In the genomic region with DNA sequence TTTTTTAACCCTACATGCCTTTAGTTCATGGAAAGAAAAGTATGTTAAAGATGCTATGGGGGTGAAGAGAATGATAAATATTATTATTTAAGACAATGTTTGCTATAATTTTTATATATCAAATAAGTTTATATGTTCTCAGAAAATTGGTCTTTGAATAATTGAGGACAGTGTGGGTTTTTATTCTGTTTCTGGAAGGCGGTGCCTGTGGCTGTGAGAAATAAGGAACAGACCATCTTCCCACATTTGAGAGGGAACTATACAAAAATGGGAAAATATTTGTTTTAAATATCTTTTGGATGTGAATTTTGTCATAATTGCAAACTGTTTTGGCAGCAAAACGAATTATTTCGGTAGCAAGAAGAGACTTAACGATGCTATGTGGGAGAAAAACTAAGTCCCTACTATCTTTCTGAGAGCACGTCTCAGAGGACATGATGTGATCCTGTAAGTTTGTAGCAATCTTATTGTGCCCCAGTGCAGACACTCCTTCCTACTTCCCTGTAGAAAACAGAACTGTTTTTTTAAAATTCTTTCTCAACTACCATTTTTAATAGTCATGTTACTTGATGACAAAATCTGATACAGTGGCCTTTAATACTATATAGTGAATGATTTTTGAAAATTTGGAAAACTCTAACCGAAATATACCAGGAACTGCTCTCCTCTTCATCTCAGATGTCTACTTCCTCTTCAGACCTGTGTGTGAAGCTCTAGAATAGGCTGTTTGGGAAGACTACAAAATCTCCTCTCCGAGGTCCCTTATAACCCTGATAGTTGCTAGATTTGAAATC, we compare ENCODE assay signal across 12 cellular contexts. TPM values are rescaled to one million over a fixed set of nuclear protein-coding genes. Genes with fewer than 3 reads are reported as not detected.
DNase-seq lines count a peak whose midpoint lies in the region; ATAC-seq and TF ChIP-seq lines count a peak whose summit lies in the region.
"Had no signal": no experiment of that assay in that cellular context is flagged by ENCODE, and none has a peak within 500 bp of the region (broad histone marks: within the 10 kb centered on the region; RNA-seq: fewer than 3 reads in every experiment).

No MANE protein-coding gene starts in this region.

- TF ChIP-seq RAD21 in SK-N-SH (IDR thresholded peaks at IDR 0.05; ENCODE audit: low read length): no peak
- TF ChIP-seq RAD21 in IMR-90 (IDR thresholded peaks at IDR 0.05; ENCODE audit: low read length): no peak

- no peak overlapping the region for H2BK20ac ChIP-seq in IMR-90 (ENCODE audit: low read depth, low read length)

- no peak overlapping the region for H2AK5ac ChIP-seq in IMR-90 (ENCODE audit: low read depth, low read length)

- H3K18ac ChIP-seq in IMR-90 (ENCODE audit: low read depth, low read length): peak overlapping the region; percentile 23; the same call in 1 of the 2 replicates

- H3K9me1 ChIP-seq in IMR-90 (ENCODE audit: insufficient read depth, low read length): peaks cover 3% of the 10 kb centered on the region

- H3K14ac ChIP-seq in IMR-90 (replicated peaks; ENCODE audit: low read depth, low read length): no peak overlapping the region

- H4K20me1 ChIP-seq in SK-N-SH (ENCODE audit: insufficient read depth) (no peaks in the 10 kb centered on the region), IMR-90 (ENCODE audit: insufficient read depth, low read length) (no peaks in the 10 kb centered on the region)

- POLR2A ChIA-PET in SK-N-SH (lab: Yijun Ruan, JAX): no interaction called here
- POLR2A ChIA-PET in IMR-90 (lab: Charles Lee; ENCODE audit: unreplicated experiment): no interaction called here
- POLR2A ChIA-PET in activated B cell treated with CpG ODN at 0.5 μM for 24 hours (lab: Charles Lee): interaction anchor here (0.5 to 1.3 kb wide), 8 partner anchors 8 to 89 kb away, joined by 3 to 16 read pairs (median 3); no protein-coding TSS in a partner anchor

- no peak overlapping the region for H2BK5ac ChIP-seq in IMR-90 (ENCODE audit: low read depth, low read length, poor library complexity, severe bottlenecking)

- WGBS in SK-N-SH (ENCODE audit: low lambda C conversion rate): 90% methylated on average over 7 of the region's 7 CpGs
- 83% methylated on average over 2 of the region's 7 CpGs; no CpG with 5 or more reads in 1 of the 2 experiments for WGBS in IMR-90 (ENCODE audit: extremely low coverage in 2 of 2, insufficient read length in 1 of 2), 2 experiments
- 82 to 83% methylated on average over 7 of the region's 7 CpGs for WGBS in aorta, 2 donors

- H2AK9ac ChIP-seq in IMR-90 (replicated peaks; ENCODE audit: low read depth, low read length, poor library complexity): no peak overlapping the region

- H3K4me3 Mint-ChIP-seq in activated B cell treated with CpG ODN at 0.5 μM for 24 hours: peak overlapping the region; percentile 71
- peak overlapping the region; percentile 71 for H3K4me3 Mint-ChIP-seq in natural killer cell
- H3K4me3 Mint-ChIP-seq in osteocyte (ENCODE audit: unreplicated experiment): no peak overlapping the region

- ATAC-seq in SK-N-SH treated with all-trans-retinoic acid at 6 μM for 48 hours (no peak), IMR-90 (ENCODE audit: low read depth) (no peak), activated B cell treated with CpG ODN at 0.5 μM for 24 hours (ENCODE audit: low read depth) (peak; percentile 48), natural killer cell (peak in 1 of 3 donors; percentile 47), aorta (ENCODE audit: low FRiP score) (no peak), HG03108 (IDR thresholded peaks at IDR 0.05; ENCODE audit: unreplicated experiment) (no peak)

- H3K9me3 Mint-ChIP-seq in activated B cell treated with CpG ODN at 0.5 μM for 24 hours (peaks cover 2% of the 10 kb centered on the region), natural killer cell (peaks cover 3 to 4% of the 10 kb centered on the region in 2 donors), osteocyte (ENCODE audit: unreplicated experiment) (no peaks in the 10 kb centered on the region)

- no peak overlapping the region for H4K5ac ChIP-seq in IMR-90 (ENCODE audit: low read depth, low read length)

- H3K27ac ChIP-seq in SK-N-SH (ENCODE audit: low read depth in 2 of 2, low read length in 1 of 2) (no peak overlapping the region), IMR-90 (ENCODE audit: insufficient read depth, low read length) (no peak overlapping the region), aorta (ENCODE audit: low read depth in 1 of 2, low read length in 2 of 2) (no peak overlapping the region)
- H3K27ac ChIP-seq: 22Rv1 had no signal

- H3K56ac ChIP-seq in IMR-90 (ENCODE audit: extremely low read depth, insufficient read depth, low read length): no peak overlapping the region

- no peak for DNase-seq in SK-N-SH
- DNase-seq in IMR-90: no peak
- DNase-seq in activated B cell treated with CpG ODN at 0.5 μM for 24 hours: no peak
- DNase-seq in natural killer cell: no peak
- DNase-seq in aorta: no peak
- DNase-seq in osteocyte (ENCODE audit: extremely low spot score, unreplicated experiment): no peak
- DNase-seq: anterior cingulate cortex, kidney, NCI-H2107 had no signal

- H3K27me3 ChIP-seq in SK-N-SH (ENCODE audit: insufficient read depth) (no peaks in the 10 kb centered on the region), IMR-90 (ENCODE audit: control insufficient read depth, insufficient read depth, low read length) (no peaks in the 10 kb centered on the region), aorta (ENCODE audit: control insufficient read depth in 1 of 2, insufficient read depth in 2 of 2, low read length in 1 of 2) (no peaks in the 10 kb centered on the region)

- intact Hi-C loops in IMR-90 (cut with micrococcal nuclease): loop anchor here (5.0 kb wide), 1 partner anchor 82 kb away; no protein-coding TSS in a partner anchor
- intact Hi-C loops in activated B cell treated with CpG ODN at 0.5 μM for 24 hours (cut with micrococcal nuclease): loop anchor here (1.0 to 10.0 kb wide), 2 partner anchors 12 to 1641 kb away; no protein-coding TSS in a partner anchor
- intact Hi-C loops in natural killer cell (cut with micrococcal nuclease): loop anchor here (10.0 kb wide), 1 partner anchor 271 kb away; no protein-coding TSS in a partner anchor
- intact Hi-C loops in aorta (cut with DNase I): no loop called here

- H2BK120ac ChIP-seq in IMR-90 (ENCODE audit: low read depth, low read length): peak overlapping the region; percentile 9; the same call in 1 of the 2 replicates

- no peak overlapping the region for H4K91ac ChIP-seq in IMR-90 (ENCODE audit: insufficient read depth, low read depth, low read length)

- no peak for TF ChIP-seq CTCF in SK-N-SH (IDR thresholded peaks at IDR 0.05)
- no peak for TF ChIP-seq CTCF in IMR-90 (conservative IDR thresholded peaks at IDR 0.05; ENCODE audit: low read depth, low read length)
- no peak for TF ChIP-seq CTCF in activated B cell treated with CpG ODN at 0.5 μM for 24 hours (IDR thresholded peaks at IDR 0.05)
- TF ChIP-seq CTCF in natural killer cell (IDR thresholded peaks at IDR 0.05): no peak
- no peak for TF ChIP-seq CTCF in osteocyte (IDR thresholded peaks at IDR 0.05)

- H3K4me2 ChIP-seq in SK-N-SH: no peak overlapping the region
- no peak overlapping the region for H3K4me2 ChIP-seq in IMR-90 (ENCODE audit: low read depth, low read length)

- in situ Hi-C loops in IMR-90 (cut with MboI; ENCODE audit: low sequenced_read_pairs): no loop called here

- H3K79me1 ChIP-seq in IMR-90 (ENCODE audit: low read depth in 1 of 2, low read length in 2 of 2): no peaks in the 10 kb centered on the region

- H3K23ac ChIP-seq in IMR-90 (ENCODE audit: low read depth, low read length): peak overlapping the region; percentile 15; the same call in 1 of the 2 replicates

- H3F3A ChIP-seq in SK-N-SH (replicated peaks; ENCODE audit: insufficient read depth): peaks cover 23% of the 10 kb centered on the region

- dilution Hi-C loops in IMR-90 (cut with HindIII; ENCODE audit: low sequenced_read_pairs, unreplicated experiment): no loop called here

- CTCF ChIA-PET in SK-N-SH (lab: Yijun Ruan, JAX) (no interaction called here), IMR-90 (lab: Yijun Ruan, JAX) (no interaction called here), activated B cell treated with CpG ODN at 0.5 μM for 24 hours (lab: Charles Lee) (interaction anchor here (0.9 kb wide), 1 partner anchor 43 kb away, joined by 3 read pairs; no protein-coding TSS in a partner anchor)

- no peak for TF ChIP-seq EP300 in SK-N-SH (IDR thresholded peaks at IDR 0.05; ENCODE audit: borderline replicate concordance in 1 of 2, low read depth in 1 of 2, low read length in 1 of 2)

- H3K79me2 ChIP-seq in SK-N-SH (ENCODE audit: insufficient read depth): no peaks in the 10 kb centered on the region

- H4K8ac ChIP-seq in IMR-90 (ENCODE audit: low read depth in 2 of 2, low read length in 2 of 2): no peak overlapping the region

- TF ChIP-seq POLR2A in IMR-90 (IDR thresholded peaks at IDR 0.05; ENCODE audit: low read depth, low read length): no peak

- H3K36me3 Mint-ChIP-seq in activated B cell treated with CpG ODN at 0.5 μM for 24 hours (ENCODE audit: low read depth) (peaks cover 60% of the 10 kb centered on the region), natural killer cell (peaks cover 33% of the 10 kb centered on the region), osteocyte (ENCODE audit: unreplicated experiment) (peaks cover 4% of the 10 kb centered on the region)

- H3K9me3 ChIP-seq in SK-N-SH (no peaks in the 10 kb centered on the region), IMR-90 (ENCODE audit: control insufficient read depth, insufficient read depth, low read length) (no peaks in the 10 kb centered on the region), aorta (ENCODE audit: control insufficient read depth, low read length) (no peaks in the 10 kb centered on the region)

- peak overlapping the region; percentile 91 for H3K27ac Mint-ChIP-seq in activated B cell treated with CpG ODN at 0.5 μM for 24 hours
- peak overlapping the region; percentile 88 to 90 for H3K27ac Mint-ChIP-seq in natural killer cell
- no peak overlapping the region for H3K27ac Mint-ChIP-seq in osteocyte (ENCODE audit: unreplicated experiment)

- no peaks in the 10 kb centered on the region for H3K9me2 ChIP-seq in SK-N-SH

- H3K36me3 ChIP-seq in SK-N-SH (replicated peaks in 1 of 2; ENCODE audit: control insufficient read depth in 1 of 2, insufficient read depth in 2 of 2, low read length in 1 of 2) (no peaks in the 10 kb centered on the region), IMR-90 (ENCODE audit: control insufficient read depth, insufficient read depth, low read length) (no peaks in the 10 kb centered on the region), aorta (ENCODE audit: control insufficient read depth in 1 of 2, insufficient read depth in 2 of 2, low read length in 1 of 2) (no peaks in the 10 kb centered on the region)

- no peaks in the 10 kb centered on the region for H3K27me3 Mint-ChIP-seq in activated B cell treated with CpG ODN at 0.5 μM for 24 hours
- H3K27me3 Mint-ChIP-seq in natural killer cell (ENCODE audit: low read depth in 2 of 2): no peaks in the 10 kb centered on the region
- H3K27me3 Mint-ChIP-seq in osteocyte (ENCODE audit: unreplicated experiment): no peaks in the 10 kb centered on the region

- BruUV-seq in IMR-90 (replicated peaks; lab: Mats Ljungman, UMichigan): no TSS peak

- H2AFZ ChIP-seq in SK-N-SH (ENCODE audit: low read depth) (0 out of 2 replicates have a peak overlapping the region, but pooled peaks have one; percentile 16), IMR-90 (replicated peaks; ENCODE audit: low read length, poor library complexity) (no peak overlapping the region)

- H3K4me1 ChIP-seq in SK-N-SH (ENCODE audit: control insufficient read depth in 1 of 2, insufficient read depth in 2 of 2, low read depth in 1 of 2, low read length in 1 of 2) (peaks cover 7 to 20% of the 10 kb centered on the region in 2 experiments; a peak in 3 of 4 replicates), IMR-90 (ENCODE audit: control insufficient read depth, insufficient read depth, low read length) (peaks cover 7% of the 10 kb centered on the region), aorta (ENCODE audit: control insufficient read depth in 1 of 2, insufficient read depth in 2 of 2, low read length in 2 of 2) (no peaks in the 10 kb centered on the region)

- H3K4ac ChIP-seq in IMR-90 (ENCODE audit: low read depth, low read length): no peak overlapping the region; the same call in 1 of the 2 replicates

- H3K4me3 ChIP-seq in SK-N-SH (ENCODE audit: low read depth in 2 of 2, low read length in 1 of 2): no peak overlapping the region
- H3K4me3 ChIP-seq in IMR-90 (ENCODE audit: insufficient read depth, low read depth, low read length): no peak overlapping the region
- no peak overlapping the region for H3K4me3 ChIP-seq in aorta (ENCODE audit: low read length in 2 of 2)

- H3K4me1 Mint-ChIP-seq in activated B cell treated with CpG ODN at 0.5 μM for 24 hours: peaks cover 81% of the 10 kb centered on the region
- H3K4me1 Mint-ChIP-seq in natural killer cell: peaks cover 80 to 83% of the 10 kb centered on the region in 2 donors
- peaks cover 27% of the 10 kb centered on the region for H3K4me1 Mint-ChIP-seq in osteocyte (ENCODE audit: unreplicated experiment)

- H2BK15ac ChIP-seq in IMR-90 (ENCODE audit: low read depth, low read length): peak overlapping the region; percentile 31; the same call in 1 of the 3 replicates

- H3K9ac ChIP-seq in SK-N-SH (no peak overlapping the region), IMR-90 (ENCODE audit: low read depth, low read length) (no peak overlapping the region)

RNA-seq across cellular contexts. Expression of a gene that starts 25.4 kb away (rescaled TPM):
- polyA plus RNA-seq in SK-N-SH (2012; rRNA removed) (0.03 and 0.11 TPM in 2 replicates), IMR-90 (2012; rRNA removed) (not detected in 2 replicates), aorta (10 to 100 TPM in 1 of 2 donors, 1 to 10 TPM in 1; 1.4 to 12.9 TPM)
- 0.05 and 0.06 TPM in 2 replicates for polyA plus RNA-seq in SK-N-SH (2012; cell fraction: cytosol; rRNA removed)
- 0.10 TPM in 1 of 2 replicates, not detected in the other for polyA plus RNA-seq in SK-N-SH (2012; cell fraction: nucleus; rRNA removed)
- total RNA-seq in IMR-90 (2012; rRNA removed) (not detected in 2 replicates), activated B cell treated with CpG ODN at 0.5 μM for 24 hours (426 and 506 TPM in 2 replicates), natural killer cell (1,000 to 10,000 TPM; 1,142 to 1,334 (median 1,200) TPM), aorta (10 to 100 TPM; 46.6 to 89.9 TPM), osteocyte (not detected in 2 replicates)
- not detected in 2 replicates for polyA plus RNA-seq in IMR-90 (2012; cell fraction: cytosol; rRNA removed)
- 0.06 TPM in 1 of 2 replicates, not detected in the other for polyA plus RNA-seq in IMR-90 (2012; cell fraction: nucleus; rRNA removed; ENCODE audit: low replicate concordance)

Comparison
In these comparisons a context has a peak if more than half of its experiments do, and no peak if none do; other contexts are left out.
1. RNA of a gene that starts 25.4 kb away (total RNA-seq): 1,142 to 1,334 TPM in natural killer cell, 426 to 506 TPM in activated B cell treated with CpG ODN at 0.5 μM for 24 hours and 46.6 to 89.9 TPM in aorta; not detected in IMR-90 and not detected in osteocyte; every median in the first group is over 10 times any median in the second.
2. intact Hi-C loops: an anchor here in IMR-90 (5.0 kb wide), activated B cell treated with CpG ODN at 0.5 μM for 24 hours (1.0 to 10.0 kb wide) and natural killer cell (10.0 kb wide); none called in aorta.